ENCODE assay signal across 8 cellular contexts in the genomic region with DNA sequence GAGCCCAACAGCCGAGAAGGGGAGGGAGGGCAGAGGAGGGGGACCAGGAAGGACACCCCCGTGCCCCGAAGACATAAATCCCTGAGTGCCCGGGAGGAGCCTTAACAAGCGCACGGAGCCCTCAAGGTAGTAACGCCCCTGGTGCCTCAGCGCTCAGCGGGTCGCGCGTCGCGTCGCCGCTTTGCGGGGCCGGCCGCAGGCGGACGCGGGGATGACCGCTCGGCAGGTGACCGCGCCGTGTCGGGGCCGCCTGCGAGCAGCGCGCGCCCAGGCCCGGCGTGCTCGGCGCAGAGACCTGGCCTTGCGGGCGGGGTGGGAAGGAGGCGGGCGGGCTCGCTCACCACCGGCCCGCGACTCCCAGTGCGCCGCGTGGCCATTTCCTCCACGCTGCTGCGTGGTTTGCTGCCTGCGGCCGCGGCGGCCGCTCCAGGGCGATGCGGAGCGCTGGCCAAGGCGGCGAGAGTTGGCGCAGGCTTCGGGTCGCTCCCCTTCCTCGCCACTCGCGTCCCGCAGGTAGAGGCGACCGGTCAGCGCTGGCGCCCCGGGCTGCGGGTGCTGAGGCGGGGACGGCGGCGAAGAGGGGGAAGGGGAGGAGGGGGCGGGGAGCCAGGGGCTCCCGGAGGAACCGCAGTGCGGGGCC. TPM values are rescaled to one million over a fixed set of nuclear protein-coding genes. Genes with fewer than 3 reads are reported as not detected.
DNase-seq lines count a peak whose midpoint lies in the region; ATAC-seq, FAIRE-seq and TF ChIP-seq lines count a peak whose summit lies in the region.

No MANE protein-coding gene starts in this region.

- H3K27ac ChIP-seq in HUES64 (ENCODE audit: low read depth, low read length) (no peak overlapping the region), layer of hippocampus (ENCODE audit: low read depth, low read length) (peak overlapping the region; percentile 30), stomach smooth muscle (ENCODE audit: low read length) (peak overlapping the region; percentile 26)

- no peak for FAIRE-seq in urothelium cell line (lab: Jason Lieb, UNC)

- DNase-seq in GM10248 (ENCODE audit: extremely low spot score) (peak; percentile 14), cardiac fibroblast (ENCODE audit: low read depth in 2 of 2) (no peak), AG08396 (ENCODE audit: low spot score) (no peak), urothelium cell line (ENCODE audit: low spot score) (no peak)

- TF ChIP-seq CTCF in GM10248 (IDR thresholded peaks at IDR 0.05; ENCODE audit: control extremely low read depth, extremely low read depth, low read depth, missing control alignments) (no peak), cardiac fibroblast (IDR thresholded peaks at IDR 0.05; ENCODE audit: low read depth, low read length) (no peak)

- H3K9ac ChIP-seq in HUES64 (ENCODE audit: low read depth, low read length): peak overlapping the region; percentile 56
- H3K9ac ChIP-seq in stomach smooth muscle (ENCODE audit: low read length in 2 of 2): peak overlapping the region; percentile 14 to 50

- peak; percentile 23 for ATAC-seq in GM21526 (IDR thresholded peaks at IDR 0.05; ENCODE audit: low FRiP score, unreplicated experiment)

- no peaks in the 10 kb centered on the region for H3K9me3 ChIP-seq in HUES64 (ENCODE audit: insufficient read depth, low read depth, low read length)
- H3K9me3 ChIP-seq in stomach smooth muscle (ENCODE audit: control insufficient read depth in 2 of 2, low read length in 2 of 2): no peaks in the 10 kb centered on the region

- H3K36me3 ChIP-seq in HUES64 (ENCODE audit: insufficient read depth, low read length) (no peaks in the 10 kb centered on the region), stomach smooth muscle (ENCODE audit: control insufficient read depth in 2 of 2, insufficient read depth in 2 of 2, low read length in 2 of 2) (no peaks in the 10 kb centered on the region)

- POLR2A ChIA-PET in GM10248 (lab: Yijun Ruan, JAX): no interaction called here

- WGBS in HUES64: under 1% methylated on average over 81 of the region's 81 CpGs

- H3K4me1 ChIP-seq in HUES64 (ENCODE audit: insufficient read depth, low read length): peaks cover 11% of the 10 kb centered on the region
- no peaks in the 10 kb centered on the region for H3K4me1 ChIP-seq in stomach smooth muscle (ENCODE audit: control insufficient read depth, insufficient read depth, low read length)

- H3K4me3 ChIP-seq in HUES64 (ENCODE audit: low read length) (peak overlapping the region; percentile 77), cardiac fibroblast (replicated peaks in 1 of 2; ENCODE audit: low read depth in 2 of 2, low read length in 2 of 2) (peak overlapping the region; percentile 32 to 41), stomach smooth muscle (ENCODE audit: low read length in 2 of 2) (peak overlapping the region; percentile 68 to 78)

- H3K27me3 ChIP-seq in HUES64 (ENCODE audit: insufficient read depth, low read length): peaks cover 59% of the 10 kb centered on the region
- no peaks in the 10 kb centered on the region for H3K27me3 ChIP-seq in layer of hippocampus (ENCODE audit: control insufficient read depth, insufficient read depth, low read length)
- H3K27me3 ChIP-seq in stomach smooth muscle (ENCODE audit: control insufficient read depth in 1 of 2, insufficient read depth in 2 of 2, low read length in 2 of 2): no peaks in the 10 kb centered on the region

- CTCF ChIA-PET in GM10248 (lab: Yijun Ruan, JAX): no interaction called here

RNA-seq across cellular contexts. Expression of a gene that starts 0.6 kb away (rescaled TPM):
- polyA plus RNA-seq in HUES64 (2013, experiment 1 of 2): 0.30 TPM
- polyA plus RNA-seq in HUES64 (2013, experiment 2 of 2): 0.25 TPM
